Comparison of ENCODE assay signal across 17 cellular contexts in genomic region chr11:102957953-102958352, GRCh38. TPM values are rescaled to one million over a fixed set of nuclear protein-coding genes. Genes with fewer than 3 reads are reported as not detected.
DNase-seq lines count a peak whose midpoint lies in the region; ATAC-seq, FAIRE-seq and TF ChIP-seq lines count a peak whose summit lies in the region.
"Had no signal": no experiment of that assay in that cellular context is flagged by ENCODE, and none has a peak within 500 bp of the region (broad histone marks: within the 10 kb centered on the region; RNA-seq: fewer than 3 reads in every experiment).

No MANE protein-coding gene starts in this region.

- FAIRE-seq in K562 (lab: Jason Lieb, UNC): no peak
- FAIRE-seq: H1 had no signal

- BruUV-seq in K562 (replicated peaks; lab: Mats Ljungman, UMichigan): no TSS peak

- H3K9me1 ChIP-seq in K562 (ENCODE audit: control insufficient read depth, insufficient read depth, low read length): no peaks in the 10 kb centered on the region

- no peaks in the 10 kb centered on the region for H3K79me2 ChIP-seq in K562 (ENCODE audit: control insufficient read depth, insufficient read depth, low read length)
- no peaks in the 10 kb centered on the region for H3K79me2 ChIP-seq in Karpas-422 (ENCODE audit: low read length)

- intact Hi-C loops in K562 (cut with micrococcal nuclease): no loop called here

- H3K9me3 ChIP-seq in K562 (replicated peaks; ENCODE audit: control insufficient read depth, insufficient read depth, low read depth, low read length) (no peaks in the 10 kb centered on the region), Karpas-422 (ENCODE audit: low read length) (no peaks in the 10 kb centered on the region)
- H3K9me3 ChIP-seq in effector memory CD4-positive, alpha-beta T cell (ENCODE audit: control insufficient read depth, low read length): no peaks in the 10 kb centered on the region

- H4K20me1 ChIP-seq in K562 (replicated peaks; ENCODE audit: control insufficient read depth, insufficient read depth, low read length) (no peaks in the 10 kb centered on the region), Karpas-422 (ENCODE audit: insufficient read depth, low read depth, low read length) (no peaks in the 10 kb centered on the region)

- TF ChIP-seq POLR2A in K562 (conservative IDR thresholded peaks at IDR 0.05): no peak

- TF ChIP-seq RAD21 in K562 (CRISPR knock-in tag; conservative IDR thresholded peaks at IDR 0.05 in 1 of 2, IDR thresholded peaks at IDR 0.05 in 1 of 2): no peak

- TF ChIP-seq EP300 in K562 (IDR thresholded peaks at IDR 0.05; ENCODE audit: low read length): no peak

- H3K36me3 ChIP-seq in K562 (ENCODE audit: control insufficient read depth, insufficient read depth, low read length) (no peaks in the 10 kb centered on the region), Karpas-422 (ENCODE audit: insufficient read depth, low read length) (no peaks in the 10 kb centered on the region)
- H3K36me3 ChIP-seq in effector memory CD4-positive, alpha-beta T cell (ENCODE audit: control insufficient read depth, insufficient read depth, low read length): no peaks in the 10 kb centered on the region

- DNase-seq in NCI-H748 (lab: John Stamatoyannopoulos, UW; ENCODE audit: unreplicated experiment): peak; percentile 3
- DNase-seq in NCI-H748 treated with DMSO at 0.1 percent for 48 hours (lab: John Stamatoyannopoulos, UW): no peak
- DNase-seq in LHCN-M2 (ENCODE audit: low read depth): peak; percentile 35
- no peak for DNase-seq in K562 (ENCODE audit: extremely low read depth in 1 of 4, low spot score in 3 of 4)
- peak; percentile 37 for DNase-seq in renal cortical epithelial cell (ENCODE audit: low read depth)
- DNase-seq in GM19238 (ENCODE audit: insufficient read length, low spot score): no peak
- DNase-seq in Karpas-422: no peak
- no peak for DNase-seq in effector memory CD4-positive, alpha-beta T cell
- DNase-seq: 8988T, COR-L47, DMS153, NCI-H1930, NCI-H510A treated with DMSO at 0.1 percent for 48 hours, SHP77 treated with DMSO at 0.1 percent for 48 hours had no signal

- CTCF ChIA-PET in K562 (lab: Yijun Ruan, JAX; ENCODE audit: low intra/inter-chr PET ratio): no interaction called here

- H3K27me3 ChIP-seq in K562 (ENCODE audit: control insufficient read depth in 2 of 2, insufficient read depth in 2 of 2, low read length in 2 of 2) (no peaks in the 10 kb centered on the region), Karpas-422 (ENCODE audit: low read length) (no peaks in the 10 kb centered on the region)
- no peaks in the 10 kb centered on the region for H3K27me3 ChIP-seq in effector memory CD4-positive, alpha-beta T cell (replicated peaks; ENCODE audit: control insufficient read depth, insufficient read depth, low read length, poor library complexity, severe bottlenecking)

- in situ Hi-C loops in K562 (cut with MboI): no loop called here

- no peak overlapping the region for H3K4me3 ChIP-seq in K562
- H3K4me3 ChIP-seq in Karpas-422 (ENCODE audit: low read length): no peak overlapping the region
- no peak overlapping the region for H3K4me3 ChIP-seq in effector memory CD4-positive, alpha-beta T cell (ENCODE audit: insufficient read depth, low read depth, low read length, poor library complexity, severe bottlenecking)

- no peak overlapping the region for H3K27ac ChIP-seq in K562 (ENCODE audit: extremely low read depth, low read depth, low read length)
- H3K27ac ChIP-seq in Karpas-422 (ENCODE audit: low read length): no peak overlapping the region
- no peak overlapping the region for H3K27ac ChIP-seq in effector memory CD4-positive, alpha-beta T cell (ENCODE audit: insufficient read depth, low read length, poor library complexity, severe bottlenecking)
- H3K27ac ChIP-seq: KMS-11 had no signal

- H3K9me2 ChIP-seq in Karpas-422 (replicated peaks; ENCODE audit: insufficient read depth, low read length): no peaks in the 10 kb centered on the region

- POLR2A ChIA-PET in K562 (lab: Yijun Ruan, JAX): no interaction called here

- H3K9ac ChIP-seq in K562 (ENCODE audit: insufficient read depth in 1 of 2, low read depth in 2 of 2, low read length in 2 of 2) (no peak overlapping the region), Karpas-422 (ENCODE audit: low read length) (no peak overlapping the region)
- H3K9ac ChIP-seq: KMS-11 had no signal

- H3K4me2 ChIP-seq in K562 (ENCODE audit: insufficient read depth, low read length): no peak overlapping the region
- no peak overlapping the region for H3K4me2 ChIP-seq in Karpas-422 (ENCODE audit: low read depth, low read length, poor library complexity, severe bottlenecking)
- H3K4me2 ChIP-seq: KMS-11 had no signal

- H2AFZ ChIP-seq in K562 (ENCODE audit: low read depth, low read length) (no peak overlapping the region), Karpas-422 (ENCODE audit: low read length) (no peak overlapping the region)

- ATAC-seq in K562: no peak

- WGBS in K562 (ENCODE audit: insufficient coverage, low coverage, missing lambda C conversion rate): 0% methylated on average over 2 of the region's 2 CpGs

- no peak for TF ChIP-seq CTCF in K562 (IDR thresholded peaks at IDR 0.05 in 2 of 3, conservative IDR thresholded peaks at IDR 0.05 in 1 of 3; ENCODE audit: insufficient read depth in 2 of 3, low read depth in 1 of 3, low read length in 3 of 3)

- H3K4me1 ChIP-seq in K562 (replicated peaks in 1 of 2; ENCODE audit: control insufficient read depth in 2 of 2, insufficient read depth in 2 of 2, low read length in 2 of 2) (no peaks in the 10 kb centered on the region), Karpas-422 (ENCODE audit: low read length) (no peaks in the 10 kb centered on the region)
- no peaks in the 10 kb centered on the region for H3K4me1 ChIP-seq in effector memory CD4-positive, alpha-beta T cell (ENCODE audit: control insufficient read depth, insufficient read depth, low read length, poor library complexity, severe bottlenecking)

TF ChIP-seq in K562, 482 proteins besides CTCF, POLR2A, EP300 and RAD21:
- TF ChIP-seq NBN (IDR thresholded peaks at IDR 0.05; ENCODE audit: low read depth) (no peak), ZNF316 (IDR thresholded peaks at IDR 0.05) (peak; percentile 35; the same call in 1 of the 2 replicates)
TF ChIP-seq in K562: peak in this region for 1.

RNA-seq across cellular contexts. Expression of gene MMP13, which starts 2.4 kb away (rescaled TPM):
- total RNA-seq in LHCN-M2 (2014; rRNA removed): 0.13 TPM in 1 of 2 replicates, not detected in the other
- not detected for polyA plus RNA-seq in LHCN-M2 (2012)
- not detected in 2 replicates for total RNA-seq in K562 (2011; cell fraction: chromatin; rRNA removed; ENCODE audit: low replicate concordance)
- total RNA-seq in K562 (2011; cell fraction: nucleolus; rRNA removed): not detected in 2 replicates
- not detected in 2 replicates for total RNA-seq in K562 (2011; cell fraction: nucleoplasm; rRNA removed)
- total RNA-seq in K562 (2014; rRNA removed): not detected in 2 replicates
- total RNA-seq in K562 (2014; rRNA removed; fragmentation: Illumina TruSeq; extraction: Trizol): not detected in 2 replicates
- not detected in 2 replicates for total RNA-seq in K562 (2015; rRNA removed; fragmentation: Illumina TruSeq; extraction: Trizol)
- not detected in 2 replicates for total RNA-seq in K562 (2021)
- polyA plus RNA-seq in K562 (2011; rRNA removed): not detected in 2 replicates
- 0.06 TPM in 1 of 2 replicates, not detected in the other for polyA plus RNA-seq in K562 (2011; cell fraction: cytosol; rRNA removed)
- polyA plus RNA-seq in K562 (2011; cell fraction: nucleus; rRNA removed): not detected in 2 replicates
- polyA plus RNA-seq in K562 (2012): 0.06 TPM in 1 of 2 replicates, not detected in the other
- polyA plus RNA-seq in K562 (2014; fragmentation: Illumina TruSeq; extraction: Trizol): not detected in 2 replicates
- polyA plus RNA-seq in K562 (2014; fragmentation: Nextera tagmentation; extraction: Ambion mirVana): not detected
- polyA plus RNA-seq in K562 (2014; rRNA removed): not detected in 2 replicates
- not detected in 2 replicates for polyA minus RNA-seq in K562 (2011; rRNA and poly(A)+ RNA removed)
- not detected in 2 replicates for polyA minus RNA-seq in K562 (2011; cell fraction: cytosol; rRNA and poly(A)+ RNA removed)
- not detected in 2 replicates for polyA minus RNA-seq in K562 (2011; cell fraction: nucleus; rRNA and poly(A)+ RNA removed)
- not detected in 2 replicates for total RNA-seq in renal cortical epithelial cell
- not detected in 2 replicates for total RNA-seq in Karpas-422 (2014; rRNA removed; shearing (Covaris generic); ENCODE audit: low replicate concordance)
- total RNA-seq: H1 had no signal
- polyA plus RNA-seq: CD14-positive monocyte, H1 had no signal

Comparison
In these comparisons a context has a peak if more than half of its experiments do, and no peak if none do; other contexts are left out.
1. DNase-seq: peak in NCI-H748 (single experiment), LHCN-M2 (single experiment) and renal cortical epithelial cell (single experiment); none in NCI-H748 treated with DMSO at 0.1 percent for 48 hours (single experiment), K562 (0 of 4), GM19238 (single experiment), Karpas-422 (single experiment) and effector memory CD4-positive, alpha-beta T cell (0 of 3).